ENCODE assay signal across 7 cellular contexts in genomic region chr2:43386679-43387078, GRCh38.
DNase-seq lines count a peak whose midpoint lies in the region; ATAC-seq and TF ChIP-seq lines count a peak whose summit lies in the region.
"Not testable (repeated sequence)": the region's sequence is repeated elsewhere in the genome, so short reads cannot be mapped to it uniquely, and the experiment has no call there.

No MANE protein-coding gene starts in this region.

- H3K27ac Mint-ChIP-seq in activated CD4-positive, alpha-beta memory T cell treated with anti-CD3 and anti-CD28 coated beads, Interleukin-2, amount 10 ng/mL, durations not matched to agents 7 days and 5 days = peak overlapping the region; percentile 37
- peak overlapping the region; percentile 18 for H3K27ac Mint-ChIP-seq in activated naive CD8-positive, alpha-beta T cell treated with anti-CD3 and anti-CD28 coated beads, Interleukin-2, amount 50 U/mL, for 24 hours
- H3K27ac Mint-ChIP-seq in immature natural killer cell = peak overlapping the region; percentile 57 to 86 (median 76)

- H3K9me3 ChIP-seq in OCI-LY1 (ENCODE audit: low read length); spleen: not testable (repeated sequence)

- TF ChIP-seq CTCF in OCI-LY1 (IDR thresholded peaks at IDR 0.05; ENCODE audit: low read length); spleen (IDR thresholded peaks at IDR 0.05 in 8 of 11, conservative IDR thresholded peaks at IDR 0.05 in 3 of 11): not testable (repeated sequence)

- peak overlapping the region; percentile 15; the same call in 1 of the 2 replicates for H3K9ac ChIP-seq in OCI-LY1 (ENCODE audit: low read length)

- not testable (repeated sequence) for H3K9me3 Mint-ChIP-seq in activated CD4-positive, alpha-beta memory T cell treated with anti-CD3 and anti-CD28 coated beads, Interleukin-2, amount 10 ng/mL, durations not matched to agents 7 days and 5 days; activated naive CD8-positive, alpha-beta T cell treated with anti-CD3 and anti-CD28 coated beads, Interleukin-2, amount 50 U/mL, for 24 hours; immature natural killer cell

- H3K27me3 ChIP-seq in OCI-LY1 (ENCODE audit: insufficient read depth, low read length); spleen (replicated peaks in 1 of 7): not testable (repeated sequence)

- H4K20me1 ChIP-seq in OCI-LY1 (ENCODE audit: insufficient read depth, low read length) = not testable (repeated sequence)

- 82 to 89% (median 87%) methylated on average over 9 of the region's 9 CpGs for WGBS in spleen, 5 donors

- CTCF ChIA-PET in activated CD4-positive, alpha-beta memory T cell treated with anti-CD3 and anti-CD28 coated beads, Interleukin-2, amount 10 ng/mL, durations not matched to agents 7 days and 5 days (lab: Charles Lee) = interaction anchor here (0.7 to 1.4 kb wide), 3 partner anchors 29 to 157 kb away, joined by 3 to 4 read pairs (median 3); no protein-coding TSS in a partner anchor

- H3K79me2 ChIP-seq in OCI-LY1 (ENCODE audit: insufficient read depth, low read length) = not testable (repeated sequence)

- POLR2A ChIA-PET in activated CD4-positive, alpha-beta memory T cell treated with anti-CD3 and anti-CD28 coated beads, Interleukin-2, amount 10 ng/mL, durations not matched to agents 7 days and 5 days (lab: Charles Lee) = interaction anchor here (1.2 to 1.4 kb wide), 2 partner anchors 17 to 40 kb away, joined by 3 to 5 read pairs; no protein-coding TSS in a partner anchor

- H3K4me2 ChIP-seq in OCI-LY1 (ENCODE audit: low read length) = peak overlapping the region; percentile 42

- not testable (repeated sequence) for H3F3A ChIP-seq in OCI-LY1 (ENCODE audit: insufficient read depth, low read length)

- not testable (repeated sequence) for H2AFZ ChIP-seq in OCI-LY1 (ENCODE audit: low read length)

- not testable (repeated sequence) for H3K9me2 ChIP-seq in OCI-LY1 (ENCODE audit: low read depth, low read length)

- peaks cover 16% of the 10 kb centered on the region for H3K36me3 Mint-ChIP-seq in activated CD4-positive, alpha-beta memory T cell treated with anti-CD3 and anti-CD28 coated beads, Interleukin-2, amount 10 ng/mL, durations not matched to agents 7 days and 5 days (ENCODE audit: low read depth)
- H3K36me3 Mint-ChIP-seq in activated naive CD8-positive, alpha-beta T cell treated with anti-CD3 and anti-CD28 coated beads, Interleukin-2, amount 50 U/mL, for 24 hours (ENCODE audit: low read depth); immature natural killer cell: not testable (repeated sequence)

- H3K4me1 Mint-ChIP-seq in activated CD4-positive, alpha-beta memory T cell treated with anti-CD3 and anti-CD28 coated beads, Interleukin-2, amount 10 ng/mL, durations not matched to agents 7 days and 5 days = peaks cover 40% of the 10 kb centered on the region
- peaks cover 34% of the 10 kb centered on the region for H3K4me1 Mint-ChIP-seq in activated naive CD8-positive, alpha-beta T cell treated with anti-CD3 and anti-CD28 coated beads, Interleukin-2, amount 50 U/mL, for 24 hours
- peaks cover 60 to 74% of the 10 kb centered on the region in 2 donors for H3K4me1 Mint-ChIP-seq in immature natural killer cell

- H3K36me3 ChIP-seq in OCI-LY1 (ENCODE audit: insufficient read depth, low read length); spleen: not testable (repeated sequence)

- ATAC-seq in GM18517 (IDR thresholded peaks at IDR 0.05; ENCODE audit: unreplicated experiment) (peak; percentile 5), HG02970 (IDR thresholded peaks at IDR 0.05; ENCODE audit: low FRiP score, unreplicated experiment) (peak; percentile 7)
- ATAC-seq in activated naive CD8-positive, alpha-beta T cell treated with anti-CD3 and anti-CD28 coated beads, Interleukin-2, amount 50 U/mL, for 24 hours = not testable (repeated sequence)

- not testable (repeated sequence) for H3K4me3 ChIP-seq in OCI-LY1 (ENCODE audit: low read depth, low read length, poor library complexity, severe bottlenecking); spleen

- peak overlapping the region; percentile 43 for H3K27ac ChIP-seq in OCI-LY1 (ENCODE audit: low read depth, low read length, poor library complexity, severe bottlenecking)
- peak overlapping the region in 5 of 8 donors; percentile 26 to 62 (median 51) for H3K27ac ChIP-seq in spleen

- TF ChIP-seq POLR2A in spleen (IDR thresholded peaks at IDR 0.05) = not testable (repeated sequence)

- intact Hi-C loops in spleen (cut with DNase I; ENCODE audit: low total_unique reads) = not testable (repeated sequence)

- H3K4me3 Mint-ChIP-seq in activated CD4-positive, alpha-beta memory T cell treated with anti-CD3 and anti-CD28 coated beads, Interleukin-2, amount 10 ng/mL, durations not matched to agents 7 days and 5 days = peak overlapping the region; percentile 8
- H3K4me3 Mint-ChIP-seq in activated naive CD8-positive, alpha-beta T cell treated with anti-CD3 and anti-CD28 coated beads, Interleukin-2, amount 50 U/mL, for 24 hours = not testable (repeated sequence)
- H3K4me3 Mint-ChIP-seq in immature natural killer cell = peak overlapping the region; percentile 46 to 75 (median 71)

- H3K27me3 Mint-ChIP-seq in activated CD4-positive, alpha-beta memory T cell treated with anti-CD3 and anti-CD28 coated beads, Interleukin-2, amount 10 ng/mL, durations not matched to agents 7 days and 5 days; activated naive CD8-positive, alpha-beta T cell treated with anti-CD3 and anti-CD28 coated beads, Interleukin-2, amount 50 U/mL, for 24 hours; immature natural killer cell (ENCODE audit: low read depth in 3 of 3): not testable (repeated sequence)

- H3K4me1 ChIP-seq in OCI-LY1 (ENCODE audit: insufficient read depth, low read length, severe bottlenecking) = peaks cover 29% of the 10 kb centered on the region
- H3K4me1 ChIP-seq in spleen = peaks cover 0 to 55% (median 18%) of the 10 kb centered on the region in 6 donors

- not testable (repeated sequence) for DNase-seq in activated CD4-positive, alpha-beta memory T cell treated with anti-CD3 and anti-CD28 coated beads, Interleukin-2, amount 10 ng/mL, durations not matched to agents 7 days and 5 days; activated naive CD8-positive, alpha-beta T cell treated with anti-CD3 and anti-CD28 coated beads, Interleukin-2, amount 50 U/mL, for 24 hours; spleen
- DNase-seq in immature natural killer cell = peak in 1 of 3 donors; percentile 12

Comparison
In these comparisons a context has a peak if more than half of its experiments do, and no peak if none do; other contexts are left out.
1. H3K27ac Mint-ChIP-seq: peak in every context shown above with its lines; median percentile 76 in immature natural killer cell; 37 in activated CD4-positive, alpha-beta memory T cell treated with anti-CD3 and anti-CD28 coated beads, Interleukin-2, amount 10 ng/mL, durations not matched to agents 7 days and 5 days; 18 in activated naive CD8-positive, alpha-beta T cell treated with anti-CD3 and anti-CD28 coated beads, Interleukin-2, amount 50 U/mL, for 24 hours.